In the genomic region with DNA sequence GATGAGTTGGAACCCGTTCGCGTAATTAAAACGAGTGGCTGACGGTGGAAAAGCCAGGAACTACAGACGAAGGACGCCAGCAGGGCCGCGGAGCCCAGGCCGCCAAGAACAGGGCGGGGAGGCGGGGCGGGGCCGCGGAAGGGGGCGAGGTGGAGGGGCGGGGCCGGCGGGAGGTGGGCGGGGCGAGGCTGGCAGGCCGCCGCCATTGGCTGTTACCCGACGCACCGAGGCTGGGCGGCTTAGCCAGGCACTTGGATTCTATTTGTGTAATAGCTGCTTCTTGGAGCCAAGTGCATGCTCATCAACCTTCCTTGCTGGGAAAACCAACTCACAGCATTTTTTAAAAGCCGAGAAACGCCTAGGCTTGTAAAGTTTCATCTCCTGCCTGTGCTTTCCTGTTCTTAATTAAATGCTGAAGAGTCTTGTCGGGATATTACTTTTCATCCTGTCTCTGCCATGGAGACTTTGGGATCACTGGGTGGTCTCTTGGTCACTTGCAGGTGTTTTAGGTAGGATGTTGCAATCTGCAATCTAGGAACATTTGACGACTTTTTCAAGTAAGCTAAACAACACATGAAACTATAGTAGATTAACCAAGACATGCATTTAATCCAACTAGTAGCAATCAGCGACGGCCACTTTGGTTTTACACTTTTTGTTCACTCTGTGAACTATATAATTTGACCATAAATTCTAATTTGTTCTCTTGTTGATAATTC, we compare ENCODE assay signal across 8 cellular contexts.
DNase-seq lines count a peak whose midpoint lies in the region; ATAC-seq and TF ChIP-seq lines count a peak whose summit lies in the region.

No MANE protein-coding gene starts in this region.

- H3K27me3 ChIP-seq in IMR-90 (ENCODE audit: control insufficient read depth, insufficient read depth, low read length) (no peaks in the 10 kb centered on the region), PC-9 (ENCODE audit: insufficient read depth, low read depth) (no peaks in the 10 kb centered on the region)

- peak overlapping the region; percentile 89; the same call in 1 of the 2 replicates for H3K23ac ChIP-seq in IMR-90 (ENCODE audit: low read depth, low read length)

- H2BK120ac ChIP-seq in IMR-90 (ENCODE audit: low read depth, low read length), result peak overlapping the region; percentile 73

- H3K4me2 ChIP-seq in IMR-90 (ENCODE audit: low read depth, low read length) (peak overlapping the region; percentile 96), PC-9 (peak overlapping the region; percentile 82)

- peak overlapping the region; percentile 86 for H3K18ac ChIP-seq in IMR-90 (ENCODE audit: low read depth, low read length)

- peaks cover 12% of the 10 kb centered on the region for H3K36me3 Mint-ChIP-seq in Calu3 (ENCODE audit: insufficient read depth, unreplicated experiment)
- peaks cover 9% of the 10 kb centered on the region for H3K36me3 Mint-ChIP-seq in activated T-cell treated with anti-CD3 and anti-CD28 coated beads, Interleukin-2, amount 50 U/mL, for 24 hours (ENCODE audit: low read depth)

- DNase-seq in Calu3 (peak; percentile 69), IMR-90 (peak; percentile 90), PC-9 (peak; percentile 69 to 72), epithelial cell of proximal tubule (ENCODE audit: low read depth) (no peak), mucosa of gallbladder (ENCODE audit: low spot score) (peak; percentile 90)
- DNase-seq in activated T-cell treated with anti-CD3 and anti-CD28 coated beads, Interleukin-2, amount 50 U/mL, for 24 hours, result peak; percentile 89
- peak; percentile 57 to 64 for DNase-seq in stimulated activated CD8-positive, alpha-beta memory T cell treated with anti-CD3 and anti-CD28 coated beads, Interleukin-4, amount 100 ng/mL, for 4 hours (ENCODE audit: low read depth in 2 of 2, low spot score in 1 of 2)

- no peaks in the 10 kb centered on the region for H3K27me3 Mint-ChIP-seq in Calu3 (ENCODE audit: unreplicated experiment)
- H3K27me3 Mint-ChIP-seq in activated T-cell treated with anti-CD3 and anti-CD28 coated beads, Interleukin-2, amount 50 U/mL, for 24 hours, result no peaks in the 10 kb centered on the region

- H3K4me1 Mint-ChIP-seq in Calu3 (ENCODE audit: low read depth, unreplicated experiment), result peaks cover 17% of the 10 kb centered on the region
- peaks cover 59% of the 10 kb centered on the region for H3K4me1 Mint-ChIP-seq in activated T-cell treated with anti-CD3 and anti-CD28 coated beads, Interleukin-2, amount 50 U/mL, for 24 hours (ENCODE audit: low read depth)

- no peak for TF ChIP-seq POLR2A in IMR-90 (IDR thresholded peaks at IDR 0.05; ENCODE audit: low read depth, low read length)

- no peak; the same call in 1 of the 2 replicates for TF ChIP-seq RAD21 in IMR-90 (IDR thresholded peaks at IDR 0.05; ENCODE audit: low read length)

- TF ChIP-seq CTCF in Calu3 (IDR thresholded peaks at IDR 0.05; ENCODE audit: unreplicated experiment) (no peak), IMR-90 (conservative IDR thresholded peaks at IDR 0.05; ENCODE audit: low read depth, low read length) (no peak), PC-9 (conservative IDR thresholded peaks at IDR 0.05) (no peak), epithelial cell of proximal tubule (conservative IDR thresholded peaks at IDR 0.05; ENCODE audit: low read depth, low read length) (no peak)

- ATAC-seq in GM21529 (IDR thresholded peaks at IDR 0.05; ENCODE audit: unreplicated experiment) (peak; percentile 51), IMR-90 (ENCODE audit: low read depth) (peak; percentile 86)

- H2AFZ ChIP-seq in IMR-90 (replicated peaks; ENCODE audit: low read length, poor library complexity), result peak overlapping the region; percentile 94
- peak overlapping the region; percentile 100 for H2AFZ ChIP-seq in PC-9

- H3K9me1 ChIP-seq in IMR-90 (ENCODE audit: insufficient read depth, low read length), result peaks cover 11% of the 10 kb centered on the region

- peak overlapping the region; percentile 61 to 94 for H4K8ac ChIP-seq in IMR-90 (ENCODE audit: low read depth in 2 of 2, low read length in 2 of 2)

- intact Hi-C loops in Calu3 (cut with micrococcal nuclease; ENCODE audit: unreplicated experiment), result no loop called here
- intact Hi-C loops in IMR-90 (cut with micrococcal nuclease), result loop anchor here (5.0 to 10.0 kb wide), 3 partner anchors 70 to 1697 kb away; no protein-coding TSS in a partner anchor
- intact Hi-C loops in PC-9 (cut with micrococcal nuclease; ENCODE audit: unreplicated experiment), result loop anchor here (5.0 to 10.0 kb wide), 3 partner anchors 137 to 1240 kb away; no protein-coding TSS in a partner anchor

- no peak overlapping the region for H2BK20ac ChIP-seq in IMR-90 (ENCODE audit: low read depth, low read length)

- H2BK5ac ChIP-seq in IMR-90 (ENCODE audit: low read depth, low read length, poor library complexity, severe bottlenecking), result peak overlapping the region; percentile 91

- H3K27ac Mint-ChIP-seq in Calu3 (ENCODE audit: unreplicated experiment), result peak overlapping the region; percentile 84
- peak overlapping the region; percentile 99 for H3K27ac Mint-ChIP-seq in activated T-cell treated with anti-CD3 and anti-CD28 coated beads, Interleukin-2, amount 50 U/mL, for 24 hours

- peak overlapping the region; percentile 64 for H3K4me3 ChIP-seq in IMR-90 (ENCODE audit: insufficient read depth, low read depth, low read length)
- H3K4me3 ChIP-seq in PC-9, result peak overlapping the region; percentile 96
- peak overlapping the region; percentile 75 for H3K4me3 ChIP-seq in epithelial cell of proximal tubule (ENCODE audit: low read depth, low read length)

- no peaks in the 10 kb centered on the region for H3K36me3 ChIP-seq in IMR-90 (ENCODE audit: control insufficient read depth, insufficient read depth, low read length)
- peaks cover 11% of the 10 kb centered on the region; the same call in 1 of the 2 replicates for H3K36me3 ChIP-seq in PC-9 (ENCODE audit: low read depth)

- POLR2A ChIA-PET in IMR-90 (lab: Charles Lee; ENCODE audit: unreplicated experiment) (interaction anchor here (0.6 kb wide), 1 partner anchor 242 kb away, joined by 4 read pairs; no protein-coding TSS in a partner anchor), PC-9 (lab: Charles Lee; ENCODE audit: unreplicated experiment) (interaction anchor here (0.6 to 1.2 kb wide), 3 partner anchors 50 to 245 kb away, joined by 3 to 10 read pairs (median 3); a partner anchor contains a TSS)

- CTCF ChIA-PET in Calu3 (lab: Charles Lee) (no interaction called here), IMR-90 (lab: Yijun Ruan, JAX) (interaction anchor here (1.1 kb wide), 1 partner anchor 23 kb away, joined by 4 read pairs; no protein-coding TSS in a partner anchor), PC-9 (lab: Charles Lee) (interaction anchor here (0.6 kb wide), 1 partner anchor 77 kb away, joined by 9 read pairs; no protein-coding TSS in a partner anchor)

- H3K9me3 ChIP-seq in IMR-90 (ENCODE audit: control insufficient read depth, insufficient read depth, low read length) (peaks cover 6% of the 10 kb centered on the region), PC-9 (ENCODE audit: insufficient read depth, low read depth) (0 out of 2 replicates have a peak, but pooled peaks cover 3% of the 10 kb centered on the region)

- peak overlapping the region; percentile 99 for H2AK9ac ChIP-seq in IMR-90 (replicated peaks; ENCODE audit: low read depth, low read length, poor library complexity)

- BruUV-seq in Calu3 (replicated peaks; lab: Mats Ljungman, UMichigan) (no TSS peak), IMR-90 (replicated peaks; lab: Mats Ljungman, UMichigan) (no TSS peak), PC-9 (replicated peaks; lab: Mats Ljungman, UMichigan) (no TSS peak)

- in situ Hi-C loops in IMR-90 (cut with MboI; ENCODE audit: low sequenced_read_pairs), result no loop called here

- no peak overlapping the region for H2BK15ac ChIP-seq in IMR-90 (ENCODE audit: low read depth, low read length)

- H3K27ac ChIP-seq in IMR-90 (ENCODE audit: insufficient read depth, low read length) (peak overlapping the region; percentile 98), PC-9 (peak overlapping the region; percentile 90)

- peak overlapping the region; percentile 57 for H2AK5ac ChIP-seq in IMR-90 (ENCODE audit: low read depth, low read length)

- H3K4me1 ChIP-seq in IMR-90 (ENCODE audit: control insufficient read depth, insufficient read depth, low read length) (peaks cover 12% of the 10 kb centered on the region), PC-9 (replicated peaks; ENCODE audit: insufficient read depth) (peaks cover 20% of the 10 kb centered on the region; the same call in 1 of the 2 replicates)

- H3K14ac ChIP-seq in IMR-90 (replicated peaks; ENCODE audit: low read depth, low read length), result peak overlapping the region; percentile 93

- peaks cover 11% of the 10 kb centered on the region; the same call in 1 of the 2 replicates for H3F3A ChIP-seq in PC-9 (ENCODE audit: insufficient read depth, low read depth)

- peak overlapping the region; percentile 83 for H3K4me3 Mint-ChIP-seq in Calu3 (ENCODE audit: low read depth, unreplicated experiment)
- H3K4me3 Mint-ChIP-seq in activated T-cell treated with anti-CD3 and anti-CD28 coated beads, Interleukin-2, amount 50 U/mL, for 24 hours, result peak overlapping the region; percentile 90

- H3K79me2 ChIP-seq in PC-9 (ENCODE audit: low read depth), result peaks cover 49% of the 10 kb centered on the region

- H3K9me3 Mint-ChIP-seq in Calu3 (ENCODE audit: low read depth, unreplicated experiment), result no peaks in the 10 kb centered on the region
- H3K9me3 Mint-ChIP-seq in activated T-cell treated with anti-CD3 and anti-CD28 coated beads, Interleukin-2, amount 50 U/mL, for 24 hours, result no peaks in the 10 kb centered on the region

- H3K4ac ChIP-seq in IMR-90 (ENCODE audit: low read depth, low read length), result peak overlapping the region; percentile 91

- WGBS in IMR-90 (ENCODE audit: extremely low coverage in 2 of 2, insufficient read length in 1 of 2), 2 experiments, result 0% methylated on average over 4 of the region's 33 CpGs; no CpG with 5 or more reads in 1 of the 2 experiments

- H4K91ac ChIP-seq in IMR-90 (ENCODE audit: insufficient read depth, low read depth, low read length), result peak overlapping the region; percentile 88

- dilution Hi-C loops in IMR-90 (cut with HindIII; ENCODE audit: low sequenced_read_pairs, unreplicated experiment), result no loop called here

- peaks cover 16% of the 10 kb centered on the region; the same call in 1 of the 2 replicates for H4K20me1 ChIP-seq in IMR-90 (ENCODE audit: insufficient read depth, low read length)
- 0 out of 2 replicates have a peak, but pooled peaks cover 3% of the 10 kb centered on the region for H4K20me1 ChIP-seq in PC-9 (ENCODE audit: insufficient read depth)

- H3K9me2 ChIP-seq in PC-9 (ENCODE audit: insufficient read depth), result no peaks in the 10 kb centered on the region

- peak overlapping the region; percentile 95 for H3K9ac ChIP-seq in IMR-90 (ENCODE audit: low read depth, low read length)

- H4K5ac ChIP-seq in IMR-90 (ENCODE audit: low read depth, low read length), result peak overlapping the region; percentile 85

- H3K79me1 ChIP-seq in IMR-90 (ENCODE audit: low read depth in 1 of 2, low read length in 2 of 2), result peaks cover 27 to 63% of the 10 kb centered on the region in 2 experiments

- peak overlapping the region; percentile 80; the same call in 1 of the 2 replicates for H3K56ac ChIP-seq in IMR-90 (ENCODE audit: extremely low read depth, insufficient read depth, low read length)

TF ChIP-seq in IMR-90, 13 proteins besides CTCF, POLR2A, EP300 and RAD21 (continues in another document):
- TF ChIP-seq MAZ (IDR thresholded peaks at IDR 0.05; ENCODE audit: borderline replicate concordance, low read depth, low read length) (peak; percentile 53; the same call in 1 of the 2 replicates), NFE2L2 (IDR thresholded peaks at IDR 0.05; ENCODE audit: low read depth, low read length) (no peak)
